Comparison of ENCODE assay signal across 1 cellular context in the genomic region with DNA sequence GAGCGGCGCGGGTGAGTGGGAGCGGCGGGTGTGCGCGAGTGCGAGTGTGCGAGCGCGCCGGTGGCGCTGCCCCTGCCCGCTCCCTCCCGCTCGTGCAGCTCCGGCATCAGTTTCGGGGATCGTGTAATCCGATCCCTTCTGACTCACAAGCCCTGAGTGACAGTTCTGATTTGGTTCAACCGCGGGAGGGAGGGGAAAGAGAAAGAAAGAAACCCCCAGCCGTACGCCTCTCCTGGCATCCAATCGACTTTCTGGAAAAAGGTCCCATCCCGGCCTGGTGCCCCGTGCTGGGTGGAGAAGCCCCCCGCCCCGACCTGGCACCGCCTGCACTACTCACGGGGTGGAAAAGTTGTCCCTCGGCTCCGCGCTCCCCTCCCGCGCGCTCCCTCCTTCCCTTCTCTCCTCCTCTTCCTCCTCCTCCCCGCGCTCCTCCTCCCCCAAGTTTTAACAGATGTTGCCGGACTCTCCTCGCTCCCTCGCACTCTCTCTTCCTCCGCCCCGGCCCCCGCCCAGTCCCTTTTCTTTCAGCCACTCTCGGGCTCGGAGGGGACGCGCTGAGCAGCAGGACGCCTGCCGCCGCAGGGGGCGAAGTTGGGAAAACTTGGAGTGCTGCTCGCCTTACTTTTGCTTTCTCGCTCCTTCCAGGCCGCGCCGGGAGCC.
A peak's percentile ranks its signal among the peaks of the same experiment; 100 is the strongest.
TF ChIP-seq lines count a peak whose summit lies in the region.

A gene (minus strand): TSS at position 48 of the 660 bp plus-strand sequence. CDS start 13,956 bp downstream, outside the sequence.

TF ChIP-seq in K562, 482 proteins besides CTCF, POLR2A, EP300 and RAD21 (continued from another document and continues in another):
- TF ChIP-seq, protein P1, sequence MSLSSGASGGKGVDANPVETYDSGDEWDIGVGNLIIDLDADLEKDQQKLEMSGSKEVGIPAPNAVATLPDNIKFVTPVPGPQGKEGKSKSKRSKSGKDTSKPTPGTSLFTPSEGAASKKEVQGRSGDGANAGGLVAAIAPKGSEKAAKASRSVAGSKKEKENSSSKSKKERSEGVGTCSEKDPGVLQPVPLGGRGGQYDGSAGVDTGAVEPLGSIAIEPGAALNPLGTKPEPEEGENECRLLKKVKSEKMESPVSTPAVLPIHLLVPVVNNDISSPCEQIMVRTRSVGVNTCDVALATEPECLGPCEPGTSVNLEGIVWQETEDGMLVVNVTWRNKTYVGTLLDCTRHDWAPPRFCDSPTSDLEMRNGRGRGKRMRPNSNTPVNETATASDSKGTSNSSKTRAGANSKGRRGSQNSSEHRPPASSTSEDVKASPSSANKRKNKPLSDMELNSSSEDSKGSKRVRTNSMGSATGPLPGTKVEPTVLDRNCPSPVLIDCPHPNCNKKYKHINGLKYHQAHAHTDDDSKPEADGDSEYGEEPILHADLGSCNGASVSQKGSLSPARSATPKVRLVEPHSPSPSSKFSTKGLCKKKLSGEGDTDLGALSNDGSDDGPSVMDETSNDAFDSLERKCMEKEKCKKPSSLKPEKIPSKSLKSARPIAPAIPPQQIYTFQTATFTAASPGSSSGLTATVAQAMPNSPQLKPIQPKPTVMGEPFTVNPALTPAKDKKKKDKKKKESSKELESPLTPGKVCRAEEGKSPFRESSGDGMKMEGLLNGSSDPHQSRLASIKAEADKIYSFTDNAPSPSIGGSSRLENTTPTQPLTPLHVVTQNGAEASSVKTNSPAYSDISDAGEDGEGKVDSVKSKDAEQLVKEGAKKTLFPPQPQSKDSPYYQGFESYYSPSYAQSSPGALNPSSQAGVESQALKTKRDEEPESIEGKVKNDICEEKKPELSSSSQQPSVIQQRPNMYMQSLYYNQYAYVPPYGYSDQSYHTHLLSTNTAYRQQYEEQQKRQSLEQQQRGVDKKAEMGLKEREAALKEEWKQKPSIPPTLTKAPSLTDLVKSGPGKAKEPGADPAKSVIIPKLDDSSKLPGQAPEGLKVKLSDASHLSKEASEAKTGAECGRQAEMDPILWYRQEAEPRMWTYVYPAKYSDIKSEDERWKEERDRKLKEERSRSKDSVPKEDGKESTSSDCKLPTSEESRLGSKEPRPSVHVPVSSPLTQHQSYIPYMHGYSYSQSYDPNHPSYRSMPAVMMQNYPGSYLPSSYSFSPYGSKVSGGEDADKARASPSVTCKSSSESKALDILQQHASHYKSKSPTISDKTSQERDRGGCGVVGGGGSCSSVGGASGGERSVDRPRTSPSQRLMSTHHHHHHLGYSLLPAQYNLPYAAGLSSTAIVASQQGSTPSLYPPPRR (CRISPR knock-in tag; IDR thresholded peaks at IDR 0.05; ENCODE audit: borderline replicate concordance): no peak
- peak; percentile 63; the same call in 1 of the 2 replicates for TF ChIP-seq JUND (IDR thresholded peaks at IDR 0.05; ENCODE audit: borderline replicate concordance, low read depth, low read length)
- peak; percentile 36; the same call in 1 of the 3 replicates for TF ChIP-seq JUND (tag; IDR thresholded peaks at IDR 0.05; ENCODE audit: borderline replicate concordance, low read depth, low read length)
- peak; percentile 36; the same call in 1 of the 2 replicates for TF ChIP-seq EGR1 (conservative IDR thresholded peaks at IDR 0.05)
- TF ChIP-seq, protein P2, sequence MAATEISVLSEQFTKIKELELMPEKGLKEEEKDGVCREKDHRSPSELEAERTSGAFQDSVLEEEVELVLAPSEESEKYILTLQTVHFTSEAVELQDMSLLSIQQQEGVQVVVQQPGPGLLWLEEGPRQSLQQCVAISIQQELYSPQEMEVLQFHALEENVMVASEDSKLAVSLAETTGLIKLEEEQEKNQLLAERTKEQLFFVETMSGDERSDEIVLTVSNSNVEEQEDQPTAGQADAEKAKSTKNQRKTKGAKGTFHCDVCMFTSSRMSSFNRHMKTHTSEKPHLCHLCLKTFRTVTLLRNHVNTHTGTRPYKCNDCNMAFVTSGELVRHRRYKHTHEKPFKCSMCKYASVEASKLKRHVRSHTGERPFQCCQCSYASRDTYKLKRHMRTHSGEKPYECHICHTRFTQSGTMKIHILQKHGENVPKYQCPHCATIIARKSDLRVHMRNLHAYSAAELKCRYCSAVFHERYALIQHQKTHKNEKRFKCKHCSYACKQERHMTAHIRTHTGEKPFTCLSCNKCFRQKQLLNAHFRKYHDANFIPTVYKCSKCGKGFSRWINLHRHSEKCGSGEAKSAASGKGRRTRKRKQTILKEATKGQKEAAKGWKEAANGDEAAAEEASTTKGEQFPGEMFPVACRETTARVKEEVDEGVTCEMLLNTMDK (IDR thresholded peaks at IDR 0.05; ENCODE audit: borderline replicate concordance, insufficient read depth, low read depth, low read length, poor library complexity, severe bottlenecking): no peak
- TF ChIP-seq TFAM (CRISPR knock-in tag; conservative IDR thresholded peaks at IDR 0.05): no peak
- TF ChIP-seq FOSL1 (tag; conservative IDR thresholded peaks at IDR 0.05): 0 out of 2 replicates have a peak, but pooled peaks have one; percentile 34
- TF ChIP-seq HCFC1 (IDR thresholded peaks at IDR 0.05; ENCODE audit: low read depth, low read length): no peak
- TF ChIP-seq SMARCB1 (IDR thresholded peaks at IDR 0.05; ENCODE audit: insufficient read length, low read depth): no peak
- TF ChIP-seq, protein P3, sequence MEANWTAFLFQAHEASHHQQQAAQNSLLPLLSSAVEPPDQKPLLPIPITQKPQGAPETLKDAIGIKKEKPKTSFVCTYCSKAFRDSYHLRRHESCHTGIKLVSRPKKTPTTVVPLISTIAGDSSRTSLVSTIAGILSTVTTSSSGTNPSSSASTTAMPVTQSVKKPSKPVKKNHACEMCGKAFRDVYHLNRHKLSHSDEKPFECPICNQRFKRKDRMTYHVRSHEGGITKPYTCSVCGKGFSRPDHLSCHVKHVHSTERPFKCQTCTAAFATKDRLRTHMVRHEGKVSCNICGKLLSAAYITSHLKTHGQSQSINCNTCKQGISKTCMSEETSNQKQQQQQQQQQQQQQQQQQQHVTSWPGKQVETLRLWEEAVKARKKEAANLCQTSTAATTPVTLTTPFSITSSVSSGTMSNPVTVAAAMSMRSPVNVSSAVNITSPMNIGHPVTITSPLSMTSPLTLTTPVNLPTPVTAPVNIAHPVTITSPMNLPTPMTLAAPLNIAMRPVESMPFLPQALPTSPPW (CRISPR knock-in tag; IDR thresholded peaks at IDR 0.05): peak; percentile 25; the same call in 1 of the 2 replicates
- TF ChIP-seq COPS2 (conservative IDR thresholded peaks at IDR 0.05): no peak
- TF ChIP-seq, protein P4, sequence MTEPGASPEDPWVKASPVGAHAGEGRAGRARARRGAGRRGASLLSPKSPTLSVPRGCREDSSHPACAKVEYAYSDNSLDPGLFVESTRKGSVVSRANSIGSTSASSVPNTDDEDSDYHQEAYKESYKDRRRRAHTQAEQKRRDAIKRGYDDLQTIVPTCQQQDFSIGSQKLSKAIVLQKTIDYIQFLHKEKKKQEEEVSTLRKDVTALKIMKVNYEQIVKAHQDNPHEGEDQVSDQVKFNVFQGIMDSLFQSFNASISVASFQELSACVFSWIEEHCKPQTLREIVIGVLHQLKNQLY (CRISPR knock-in tag; conservative IDR thresholded peaks at IDR 0.05): no peak
- TF ChIP-seq, protein P5, sequence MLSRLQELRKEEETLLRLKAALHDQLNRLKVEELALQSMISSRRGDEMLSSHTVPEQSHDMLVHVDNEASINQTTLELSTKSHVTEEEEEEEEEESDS (CRISPR knock-in tag; IDR thresholded peaks at IDR 0.05): no peak
- TF ChIP-seq RBM39 (optimal IDR thresholded peaks at IDR 0.05; ENCODE audit: low read depth, low read length): no peak
- TF ChIP-seq, protein P6, sequence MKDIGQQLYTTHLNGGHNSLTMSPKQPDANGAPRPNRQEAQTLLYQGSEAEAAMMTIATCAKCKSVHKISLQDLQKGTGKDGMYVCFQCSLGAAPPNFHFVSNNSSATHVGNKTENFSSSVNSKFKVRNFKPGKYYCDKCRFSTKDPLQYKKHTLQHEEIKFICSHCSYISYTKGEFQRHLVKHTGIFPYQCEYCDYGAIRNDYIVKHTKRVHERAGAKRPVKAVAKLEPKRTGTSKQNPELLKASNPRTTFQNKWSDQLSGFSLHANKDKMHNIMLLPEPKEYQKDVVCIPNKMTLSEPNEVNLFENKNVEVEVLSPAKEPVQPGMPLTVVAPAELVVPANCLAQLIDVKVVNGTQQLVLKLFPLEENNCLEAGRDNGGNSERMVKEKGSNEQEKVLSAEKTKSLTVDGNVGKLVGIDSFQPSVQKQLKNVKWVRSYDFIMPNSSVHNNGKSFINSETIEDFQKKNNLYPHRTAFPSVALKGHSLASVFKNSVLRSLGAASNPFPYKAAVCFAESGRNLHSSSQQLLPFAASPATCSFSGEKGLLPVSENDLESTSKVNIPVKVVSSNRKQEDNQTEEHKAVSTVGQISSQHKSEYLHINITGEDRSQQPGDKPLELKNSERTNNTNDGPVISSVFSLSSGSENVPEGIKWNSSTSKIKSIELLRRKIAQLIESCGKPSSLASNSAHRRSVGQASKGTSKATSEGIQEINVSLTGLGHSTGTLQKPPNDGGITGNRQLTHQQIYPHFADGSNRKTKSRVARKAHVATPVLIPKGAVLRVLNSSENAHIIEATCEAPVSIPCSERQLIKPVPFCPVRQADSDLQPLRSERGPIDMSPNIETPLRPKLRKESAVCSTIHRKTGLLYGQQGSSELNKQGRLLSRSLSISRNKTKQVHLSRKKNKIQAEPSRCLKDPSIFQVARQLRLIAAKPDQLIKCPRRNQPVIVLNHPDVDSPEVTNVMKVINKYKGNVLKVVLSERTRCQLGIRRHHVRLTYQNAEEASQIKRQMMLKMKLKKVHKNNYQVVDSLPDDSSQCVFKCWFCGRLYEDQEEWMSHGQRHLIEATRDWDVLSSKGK (CRISPR knock-in tag; IDR thresholded peaks at IDR 0.05): no peak
- no peak for TF ChIP-seq NBN (IDR thresholded peaks at IDR 0.05; ENCODE audit: low read depth)
- no peak for TF ChIP-seq SNIP1 (IDR thresholded peaks at IDR 0.05; ENCODE audit: low read depth)
- TF ChIP-seq MECOM (CRISPR knock-in tag; IDR thresholded peaks at IDR 0.05): no peak
- TF ChIP-seq, protein P7, sequence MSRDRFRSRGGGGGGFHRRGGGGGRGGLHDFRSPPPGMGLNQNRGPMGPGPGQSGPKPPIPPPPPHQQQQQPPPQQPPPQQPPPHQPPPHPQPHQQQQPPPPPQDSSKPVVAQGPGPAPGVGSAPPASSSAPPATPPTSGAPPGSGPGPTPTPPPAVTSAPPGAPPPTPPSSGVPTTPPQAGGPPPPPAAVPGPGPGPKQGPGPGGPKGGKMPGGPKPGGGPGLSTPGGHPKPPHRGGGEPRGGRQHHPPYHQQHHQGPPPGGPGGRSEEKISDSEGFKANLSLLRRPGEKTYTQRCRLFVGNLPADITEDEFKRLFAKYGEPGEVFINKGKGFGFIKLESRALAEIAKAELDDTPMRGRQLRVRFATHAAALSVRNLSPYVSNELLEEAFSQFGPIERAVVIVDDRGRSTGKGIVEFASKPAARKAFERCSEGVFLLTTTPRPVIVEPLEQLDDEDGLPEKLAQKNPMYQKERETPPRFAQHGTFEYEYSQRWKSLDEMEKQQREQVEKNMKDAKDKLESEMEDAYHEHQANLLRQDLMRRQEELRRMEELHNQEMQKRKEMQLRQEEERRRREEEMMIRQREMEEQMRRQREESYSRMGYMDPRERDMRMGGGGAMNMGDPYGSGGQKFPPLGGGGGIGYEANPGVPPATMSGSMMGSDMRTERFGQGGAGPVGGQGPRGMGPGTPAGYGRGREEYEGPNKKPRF (IDR thresholded peaks at IDR 0.05; ENCODE audit: low read depth, low read length): no peak
- peak; percentile 54 for TF ChIP-seq MEIS2 (IDR thresholded peaks at IDR 0.05; ENCODE audit: partially characterized antibody)
- TF ChIP-seq, protein P8, sequence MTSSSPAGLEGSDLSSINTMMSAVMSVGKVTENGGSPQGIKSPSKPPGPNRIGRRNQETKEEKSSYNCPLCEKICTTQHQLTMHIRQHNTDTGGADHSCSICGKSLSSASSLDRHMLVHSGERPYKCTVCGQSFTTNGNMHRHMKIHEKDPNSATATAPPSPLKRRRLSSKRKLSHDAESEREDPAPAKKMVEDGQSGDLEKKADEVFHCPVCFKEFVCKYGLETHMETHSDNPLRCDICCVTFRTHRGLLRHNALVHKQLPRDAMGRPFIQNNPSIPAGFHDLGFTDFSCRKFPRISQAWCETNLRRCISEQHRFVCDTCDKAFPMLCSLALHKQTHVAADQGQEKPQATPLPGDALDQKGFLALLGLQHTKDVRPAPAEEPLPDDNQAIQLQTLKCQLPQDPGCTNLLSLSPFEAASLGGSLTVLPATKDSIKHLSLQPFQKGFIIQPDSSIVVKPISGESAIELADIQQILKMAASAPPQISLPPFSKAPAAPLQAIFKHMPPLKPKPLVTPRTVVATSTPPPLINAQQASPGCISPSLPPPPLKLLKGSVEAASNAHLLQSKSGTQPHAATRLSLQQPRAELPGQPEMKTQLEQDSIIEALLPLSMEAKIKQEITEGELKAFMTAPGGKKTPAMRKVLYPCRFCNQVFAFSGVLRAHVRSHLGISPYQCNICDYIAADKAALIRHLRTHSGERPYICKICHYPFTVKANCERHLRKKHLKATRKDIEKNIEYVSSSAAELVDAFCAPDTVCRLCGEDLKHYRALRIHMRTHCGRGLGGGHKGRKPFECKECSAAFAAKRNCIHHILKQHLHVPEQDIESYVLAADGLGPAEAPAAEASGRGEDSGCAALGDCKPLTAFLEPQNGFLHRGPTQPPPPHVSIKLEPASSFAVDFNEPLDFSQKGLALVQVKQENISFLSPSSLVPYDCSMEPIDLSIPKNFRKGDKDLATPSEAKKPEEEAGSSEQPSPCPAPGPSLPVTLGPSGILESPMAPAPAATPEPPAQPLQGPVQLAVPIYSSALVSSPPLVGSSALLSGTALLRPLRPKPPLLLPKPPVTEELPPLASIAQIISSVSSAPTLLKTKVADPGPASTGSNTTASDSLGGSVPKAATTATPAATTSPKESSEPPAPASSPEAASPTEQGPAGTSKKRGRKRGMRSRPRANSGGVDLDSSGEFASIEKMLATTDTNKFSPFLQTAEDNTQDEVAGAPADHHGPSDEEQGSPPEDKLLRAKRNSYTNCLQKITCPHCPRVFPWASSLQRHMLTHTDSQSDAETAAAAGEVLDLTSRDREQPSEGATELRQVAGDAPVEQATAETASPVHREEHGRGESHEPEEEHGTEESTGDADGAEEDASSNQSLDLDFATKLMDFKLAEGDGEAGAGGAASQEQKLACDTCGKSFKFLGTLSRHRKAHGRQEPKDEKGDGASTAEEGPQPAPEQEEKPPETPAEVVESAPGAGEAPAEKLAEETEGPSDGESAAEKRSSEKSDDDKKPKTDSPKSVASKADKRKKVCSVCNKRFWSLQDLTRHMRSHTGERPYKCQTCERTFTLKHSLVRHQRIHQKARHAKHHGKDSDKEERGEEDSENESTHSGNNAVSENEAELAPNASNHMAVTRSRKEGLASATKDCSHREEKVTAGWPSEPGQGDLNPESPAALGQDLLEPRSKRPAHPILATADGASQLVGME (CRISPR knock-in tag; IDR thresholded peaks at IDR 0.05): no peak
- TF ChIP-seq, protein P9, sequence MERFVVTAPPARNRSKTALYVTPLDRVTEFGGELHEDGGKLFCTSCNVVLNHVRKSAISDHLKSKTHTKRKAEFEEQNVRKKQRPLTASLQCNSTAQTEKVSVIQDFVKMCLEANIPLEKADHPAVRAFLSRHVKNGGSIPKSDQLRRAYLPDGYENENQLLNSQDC (CRISPR knock-in tag; IDR thresholded peaks at IDR 0.05): no peak
- TF ChIP-seq ARID1B (IDR thresholded peaks at IDR 0.05): 0 out of 2 replicates have a peak, but pooled peaks have one; percentile 11
- TF ChIP-seq, protein P10, sequence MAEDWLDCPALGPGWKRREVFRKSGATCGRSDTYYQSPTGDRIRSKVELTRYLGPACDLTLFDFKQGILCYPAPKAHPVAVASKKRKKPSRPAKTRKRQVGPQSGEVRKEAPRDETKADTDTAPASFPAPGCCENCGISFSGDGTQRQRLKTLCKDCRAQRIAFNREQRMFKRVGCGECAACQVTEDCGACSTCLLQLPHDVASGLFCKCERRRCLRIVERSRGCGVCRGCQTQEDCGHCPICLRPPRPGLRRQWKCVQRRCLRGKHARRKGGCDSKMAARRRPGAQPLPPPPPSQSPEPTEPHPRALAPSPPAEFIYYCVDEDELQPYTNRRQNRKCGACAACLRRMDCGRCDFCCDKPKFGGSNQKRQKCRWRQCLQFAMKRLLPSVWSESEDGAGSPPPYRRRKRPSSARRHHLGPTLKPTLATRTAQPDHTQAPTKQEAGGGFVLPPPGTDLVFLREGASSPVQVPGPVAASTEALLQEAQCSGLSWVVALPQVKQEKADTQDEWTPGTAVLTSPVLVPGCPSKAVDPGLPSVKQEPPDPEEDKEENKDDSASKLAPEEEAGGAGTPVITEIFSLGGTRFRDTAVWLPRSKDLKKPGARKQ (CRISPR knock-in tag; IDR thresholded peaks at IDR 0.05): no peak
- TF ChIP-seq CBX5 (IDR thresholded peaks at IDR 0.05; ENCODE audit: borderline replicate concordance, low read depth): no peak
- TF ChIP-seq ZNF696 (CRISPR knock-in tag; conservative IDR thresholded peaks at IDR 0.05): no peak
